ENCODE assay signal across 15 cellular contexts in the genomic region with DNA sequence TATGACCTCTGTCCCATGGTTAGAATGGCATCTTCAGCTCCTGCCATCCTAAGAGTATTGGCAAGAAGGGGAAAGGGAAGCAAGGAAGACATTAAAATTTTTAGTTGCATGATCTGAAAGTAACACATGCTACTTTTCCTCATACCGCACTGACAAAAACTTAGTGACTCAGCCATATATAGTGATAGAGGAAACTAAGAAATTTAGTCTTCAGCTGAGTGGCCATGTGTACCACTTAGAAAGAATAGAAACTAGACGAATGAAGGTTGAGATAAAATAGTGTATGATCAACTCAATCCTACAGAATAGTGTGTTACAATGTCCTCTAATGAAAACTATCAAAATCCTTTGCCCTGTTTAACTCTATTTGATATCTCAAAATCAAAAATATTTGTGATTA.
"Had no signal": no experiment of that assay in that cellular context is flagged by ENCODE, and none has a peak within 500 bp of the region (broad histone marks: within the 10 kb centered on the region; RNA-seq: fewer than 3 reads in every experiment).

No MANE protein-coding gene starts in this region.

- DNase-seq: activated CD4-positive, alpha-beta T cell treated with anti-CD3 and anti-CD28 coated beads for 1 hour; activated CD4-positive, alpha-beta T cell treated with anti-CD3 and anti-CD28 coated beads, Interleukin-2, amount 50 U/mL, for 4 hours; activated naive CD4-positive, alpha-beta T cell treated with anti-CD3 and anti-CD28 coated beads, Interleukin-2, amount 10 ng/mL, durations not matched to agents 7 days and 5 days; effector memory CD4-positive, alpha-beta T cell; gastrocnemius medialis; heart left ventricle; midbrain; ovary; spleen; T1000 had no signal

- H3K4me3 ChIP-seq: ascending aorta, gastrocnemius medialis, heart left ventricle, lung, ovary, spleen, thoracic aorta had no signal

- H3K9me3 ChIP-seq: ascending aorta, gastrocnemius medialis, ovary, spleen, thoracic aorta had no signal

- FAIRE-seq: bronchial epithelial cell had no signal

- ATAC-seq: gastrocnemius medialis, heart left ventricle, sciatic nerve had no signal

- H3K4me1 ChIP-seq: ascending aorta had no signal

- H3K27me3 ChIP-seq: ascending aorta, gastrocnemius medialis, heart left ventricle, ovary, spleen had no signal

- H3K27ac ChIP-seq: ascending aorta, gastrocnemius medialis, heart left ventricle, ovary, spleen, thoracic aorta had no signal

- H3K36me3 ChIP-seq: ascending aorta, gastrocnemius medialis, heart left ventricle, ovary, thoracic aorta had no signal
